8 cellular contexts compared by ENCODE assay signal in genomic region chr9:114616684-114617520, GRCh38. TPM values are rescaled to one million over a fixed set of nuclear protein-coding genes. Genes with fewer than 3 reads are reported as not detected.
DNase-seq lines count a peak whose midpoint lies in the region; ATAC-seq and TF ChIP-seq lines count a peak whose summit lies in the region.
"Had no signal": no experiment of that assay in that cellular context is flagged by ENCODE, and none has a peak within 500 bp of the region (broad histone marks: within the 10 kb centered on the region; RNA-seq: fewer than 3 reads in every experiment).

No MANE protein-coding gene starts in this region.

- H3K4me1 Mint-ChIP-seq in glutamatergic neuron (ENCODE audit: low read depth, unreplicated experiment): no peaks in the 10 kb centered on the region

- peak overlapping the region in 1 of 59 donors; percentile 2 for H3K4me3 ChIP-seq in dorsolateral prefrontal cortex
- H3K4me3 ChIP-seq: SJSA1 had no signal

- H3K36me3 Mint-ChIP-seq in glutamatergic neuron (ENCODE audit: unreplicated experiment): no peaks in the 10 kb centered on the region

- no peaks in the 10 kb centered on the region for H3K9me3 Mint-ChIP-seq in glutamatergic neuron (ENCODE audit: unreplicated experiment)

- peak overlapping the region in 58 of 59 donors; percentile 16 to 93 (median 79) for H3K27ac ChIP-seq in dorsolateral prefrontal cortex
- H3K27ac ChIP-seq: SJSA1 had no signal

- TF ChIP-seq CTCF in dorsolateral prefrontal cortex (IDR thresholded peaks at IDR 0.05 in 54 of 56, conservative IDR thresholded peaks at IDR 0.05 in 2 of 56; ENCODE audit: low read depth in 1 of 56, partially characterized antibody in 56 of 56) (no peak), glutamatergic neuron (IDR thresholded peaks at IDR 0.05; ENCODE audit: partially characterized antibody, unreplicated experiment) (no peak)

- no peak overlapping the region for H3K4me3 Mint-ChIP-seq in glutamatergic neuron (ENCODE audit: unreplicated experiment)

- DNase-seq in MV-4-11 (lab: John Stamatoyannopoulos, UW) (peak; percentile 80), dorsolateral prefrontal cortex (peak in 5 of 10 donors; percentile 28 to 56 (median 48)), sciatic nerve (ENCODE audit: low spot score) (peak; percentile 84), glutamatergic neuron (no peak), GM19240 (ENCODE audit: insufficient read length, low spot score) (no peak)

- H3K27me3 Mint-ChIP-seq in glutamatergic neuron (ENCODE audit: unreplicated experiment): no peaks in the 10 kb centered on the region

- no peaks in the 10 kb centered on the region for H3K27me3 ChIP-seq in dorsolateral prefrontal cortex
- H3K27me3 ChIP-seq: SJSA1 had no signal

- intact Hi-C loops in dorsolateral prefrontal cortex (cut with DNase I) (no loop called here), sciatic nerve (cut with DNase I) (no loop called here)

- peak; percentile 74 for ATAC-seq in GM18861 (IDR thresholded peaks at IDR 0.05; ENCODE audit: unreplicated experiment)
- ATAC-seq in GM21825 (IDR thresholded peaks at IDR 0.05; ENCODE audit: unreplicated experiment): peak; percentile 68
- ATAC-seq in sciatic nerve: peak; percentile 66

- no peak overlapping the region for H3K27ac Mint-ChIP-seq in glutamatergic neuron (ENCODE audit: unreplicated experiment)

RNA-seq across cellular contexts. Expression of gene TMEM268, which starts 5.8 kb away (rescaled TPM):
- total RNA-seq in dorsolateral prefrontal cortex: 100 to 1,000 TPM in 4 of 120 experiments, 10 to 100 TPM in 116; 27.5 to 122 (median 66.9) TPM
- 7.4 TPM for total RNA-seq in sciatic nerve
- total RNA-seq in glutamatergic neuron (ENCODE audit: unreplicated experiment): 12.2 TPM

RNA-seq across cellular contexts. Expression of gene ATP6V1G1, which starts 29.3 kb away (rescaled TPM):
- total RNA-seq in dorsolateral prefrontal cortex (100 to 1,000 TPM in 2 of 120 experiments, 10 to 100 TPM in 118; 40.7 to 117 (median 67.2) TPM), sciatic nerve (61.7 TPM), glutamatergic neuron (ENCODE audit: unreplicated experiment) (156 TPM)

RNA-seq across cellular contexts. Expression of gene TEX53, which starts 40.7 kb away (rescaled TPM):
- total RNA-seq in dorsolateral prefrontal cortex: not detected
- total RNA-seq in sciatic nerve: not detected
- total RNA-seq in glutamatergic neuron (ENCODE audit: unreplicated experiment): not detected
- total RNA-seq: SJSA1 had no signal

Comparison
In these comparisons a context has a peak if more than half of its experiments do, and no peak if none do; other contexts are left out.
1. DNase-seq: peak in MV-4-11 (single experiment) and sciatic nerve (single experiment); none in glutamatergic neuron (single experiment) and GM19240 (single experiment).
2. Peak in every context shown above with its lines, with median percentiles within 50 percentile points of each other: ATAC-seq.